In genomic region chr12:45354399-45354798, GRCh38 we compare ENCODE assay signal across 8 cellular contexts.
DNase-seq lines count a peak whose midpoint lies in the region; ATAC-seq and TF ChIP-seq lines count a peak whose summit lies in the region.
"Had no signal": no experiment of that assay in that cellular context is flagged by ENCODE, and none has a peak within 500 bp of the region (broad histone marks: within the 10 kb centered on the region; RNA-seq: fewer than 3 reads in every experiment).

No MANE protein-coding gene starts in this region.

- POLR2A ChIA-PET in naive thymus-derived CD8-positive, alpha-beta T cell (lab: Charles Lee): no interaction called here

- no peaks in the 10 kb centered on the region for H3K27me3 Mint-ChIP-seq in naive thymus-derived CD8-positive, alpha-beta T cell

- ATAC-seq in GM18907 (IDR thresholded peaks at IDR 0.05; ENCODE audit: unreplicated experiment): peak; percentile 99
- ATAC-seq in GM21529 (IDR thresholded peaks at IDR 0.05; ENCODE audit: unreplicated experiment): peak; percentile 91
- ATAC-seq in HG03457 (IDR thresholded peaks at IDR 0.05; ENCODE audit: unreplicated experiment): peak; percentile 87
- ATAC-seq in naive thymus-derived CD8-positive, alpha-beta T cell: no peak

- no peak for TF ChIP-seq POLR2A in erythroblast (IDR thresholded peaks at IDR 0.05; ENCODE audit: low read length)

- H3K27ac Mint-ChIP-seq in naive thymus-derived CD8-positive, alpha-beta T cell: peak overlapping the region in 7 of 10 donors; percentile 11 to 45 (median 28)

- H3K4me1 Mint-ChIP-seq in naive thymus-derived CD8-positive, alpha-beta T cell: peaks cover 0 to 11% (median 9%) of the 10 kb centered on the region in 4 donors

- H3K36me3 Mint-ChIP-seq in naive thymus-derived CD8-positive, alpha-beta T cell: peaks cover 38 to 78% (median 64%) of the 10 kb centered on the region in 3 donors

- no peak overlapping the region for H3K4me3 Mint-ChIP-seq in naive thymus-derived CD8-positive, alpha-beta T cell

- H3K9me3 Mint-ChIP-seq in naive thymus-derived CD8-positive, alpha-beta T cell: no peaks in the 10 kb centered on the region

- DNase-seq in naive thymus-derived CD8-positive, alpha-beta T cell: no peak
- DNase-seq in erythroblast (lab: John Stamatoyannopoulos, UW) (no peak), NCI-H526 (lab: John Stamatoyannopoulos, UW) (no peak)
- no peak for DNase-seq in activated effector memory CD4-positive, alpha-beta T cell treated with anti-CD3 and anti-CD28 coated beads, Interleukin-2, amount 50 U/mL, for 16 hours
- DNase-seq: NCI-H146 had no signal

Comparison
In these comparisons a context has a peak if more than half of its experiments do, and no peak if none do; other contexts are left out.
1. ATAC-seq: peak in GM18907 (single experiment), GM21529 (single experiment) and HG03457 (single experiment); none in naive thymus-derived CD8-positive, alpha-beta T cell (0 of 2).